In the genomic region with DNA sequence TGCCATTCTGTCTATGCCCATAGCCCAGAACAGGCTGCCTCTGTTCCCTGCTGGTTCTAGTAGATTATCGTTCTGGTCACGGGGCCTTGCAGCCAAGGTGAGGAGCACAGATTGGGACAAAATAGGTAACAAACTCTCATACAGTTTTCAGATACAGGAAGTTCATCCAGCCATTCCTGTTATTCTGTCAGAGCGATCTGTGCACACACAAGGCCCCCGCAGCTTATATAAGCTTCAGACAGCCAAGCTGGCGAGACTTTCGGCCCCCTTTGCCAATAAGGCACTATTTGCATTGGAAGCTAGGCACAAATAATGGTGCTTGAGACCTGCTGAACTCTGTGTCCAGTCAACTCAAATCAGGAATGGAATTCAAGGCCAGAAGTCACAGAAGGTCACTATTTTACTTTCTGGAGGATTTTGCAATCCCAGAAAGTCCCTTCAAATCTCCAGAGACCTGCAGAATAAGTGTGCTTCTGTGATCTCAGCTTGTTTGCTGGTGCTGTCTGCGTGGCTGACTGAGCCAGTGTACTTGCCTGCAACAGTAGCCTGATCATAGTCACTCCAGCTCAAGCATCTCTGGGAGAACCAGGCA, we compare ENCODE assay signal across 1 cellular context.
A peak's percentile ranks its signal among the peaks of the same experiment; 100 is the strongest.
TF ChIP-seq lines count a peak whose summit lies in the region.

No MANE protein-coding gene starts in this region.

TF ChIP-seq in HepG2, 621 proteins besides CTCF, POLR2A, EP300 and RAD21 (continued from another document and continues in another):
- TF ChIP-seq, protein P1, sequence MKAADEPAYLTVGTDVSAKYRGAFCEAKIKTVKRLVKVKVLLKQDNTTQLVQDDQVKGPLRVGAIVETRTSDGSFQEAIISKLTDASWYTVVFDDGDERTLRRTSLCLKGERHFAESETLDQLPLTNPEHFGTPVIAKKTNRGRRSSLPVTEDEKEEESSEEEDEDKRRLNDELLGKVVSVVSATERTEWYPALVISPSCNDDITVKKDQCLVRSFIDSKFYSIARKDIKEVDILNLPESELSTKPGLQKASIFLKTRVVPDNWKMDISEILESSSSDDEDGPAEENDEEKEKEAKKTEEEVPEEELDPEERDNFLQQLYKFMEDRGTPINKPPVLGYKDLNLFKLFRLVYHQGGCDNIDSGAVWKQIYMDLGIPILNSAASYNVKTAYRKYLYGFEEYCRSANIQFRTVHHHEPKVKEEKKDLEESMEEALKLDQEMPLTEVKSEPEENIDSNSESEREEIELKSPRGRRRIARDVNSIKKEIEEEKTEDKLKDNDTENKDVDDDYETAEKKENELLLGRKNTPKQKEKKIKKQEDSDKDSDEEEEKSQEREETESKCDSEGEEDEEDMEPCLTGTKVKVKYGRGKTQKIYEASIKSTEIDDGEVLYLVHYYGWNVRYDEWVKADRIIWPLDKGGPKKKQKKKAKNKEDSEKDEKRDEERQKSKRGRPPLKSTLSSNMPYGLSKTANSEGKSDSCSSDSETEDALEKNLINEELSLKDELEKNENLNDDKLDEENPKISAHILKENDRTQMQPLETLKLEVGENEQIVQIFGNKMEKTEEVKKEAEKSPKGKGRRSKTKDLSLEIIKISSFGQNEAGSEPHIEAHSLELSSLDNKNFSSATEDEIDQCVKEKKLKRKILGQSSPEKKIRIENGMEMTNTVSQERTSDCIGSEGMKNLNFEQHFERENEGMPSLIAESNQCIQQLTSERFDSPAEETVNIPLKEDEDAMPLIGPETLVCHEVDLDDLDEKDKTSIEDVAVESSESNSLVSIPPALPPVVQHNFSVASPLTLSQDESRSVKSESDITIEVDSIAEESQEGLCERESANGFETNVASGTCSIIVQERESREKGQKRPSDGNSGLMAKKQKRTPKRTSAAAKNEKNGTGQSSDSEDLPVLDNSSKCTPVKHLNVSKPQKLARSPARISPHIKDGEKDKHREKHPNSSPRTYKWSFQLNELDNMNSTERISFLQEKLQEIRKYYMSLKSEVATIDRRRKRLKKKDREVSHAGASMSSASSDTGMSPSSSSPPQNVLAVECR (CRISPR knock-in tag; IDR thresholded peaks at IDR 0.05; ENCODE audit: borderline replicate concordance), result peak; percentile 49; the same call in 1 of the 2 replicates
- TF ChIP-seq KMT2B (CRISPR knock-in tag; IDR thresholded peaks at IDR 0.05) (no peak), ARNTL (CRISPR knock-in tag; IDR thresholded peaks at IDR 0.05) (peak; percentile 55; the same call in 1 of the 2 replicates), AHR (CRISPR knock-in tag; IDR thresholded peaks at IDR 0.05) (no peak), ERF (CRISPR knock-in tag; IDR thresholded peaks at IDR 0.05) (peak; percentile 17; the same call in 1 of the 2 replicates), SNAI1 (CRISPR knock-in tag; IDR thresholded peaks at IDR 0.05; ENCODE audit: borderline replicate concordance) (no peak), GTF2F1 (IDR thresholded peaks at IDR 0.05; ENCODE audit: low read length) (peak; percentile 49; the same call in 1 of the 2 replicates), TBX2 (CRISPR knock-in tag; IDR thresholded peaks at IDR 0.05; ENCODE audit: borderline replicate concordance) (peak; percentile 71; the same call in 1 of the 2 replicates), BHLHE40 (IDR thresholded peaks at IDR 0.05; ENCODE audit: low read length) (no peak), SPEN (CRISPR knock-in tag; IDR thresholded peaks at IDR 0.05; ENCODE audit: low read depth) (no peak), ADNP (CRISPR knock-in tag; IDR thresholded peaks at IDR 0.05) (no peak), KAT7 (CRISPR knock-in tag; IDR thresholded peaks at IDR 0.05; ENCODE audit: borderline replicate concordance) (no peak), CREB1 (IDR thresholded peaks at IDR 0.05) (no peak), CREB1 (CRISPR knock-in tag; IDR thresholded peaks at IDR 0.05) (no peak), CENPT (CRISPR knock-in tag; IDR thresholded peaks at IDR 0.05; ENCODE audit: low read depth) (no peak), NFYB (CRISPR knock-in tag; IDR thresholded peaks at IDR 0.05) (no peak), IKZF4 (CRISPR knock-in tag; IDR thresholded peaks at IDR 0.05; ENCODE audit: borderline replicate concordance, low read depth, not compliant biosample characterization) (no peak), ZNF777 (CRISPR knock-in tag; IDR thresholded peaks at IDR 0.05) (no peak), ZFP36L2 (CRISPR knock-in tag; IDR thresholded peaks at IDR 0.05) (no peak), THAP11 (CRISPR knock-in tag; IDR thresholded peaks at IDR 0.05) (no peak), ZNF232 (CRISPR knock-in tag; IDR thresholded peaks at IDR 0.05; ENCODE audit: borderline replicate concordance) (peak; percentile 36; the same call in 1 of the 2 replicates), MXI1 (IDR thresholded peaks at IDR 0.05; ENCODE audit: borderline replicate concordance, low read depth, low read length) (peak; percentile 32; the same call in 1 of the 3 replicates), TP53 (CRISPR knock-in tag; conservative IDR thresholded peaks at IDR 0.05) (no peak), DNMT1 (CRISPR knock-in tag; IDR thresholded peaks at IDR 0.05) (no peak)
- TF ChIP-seq, protein P2, sequence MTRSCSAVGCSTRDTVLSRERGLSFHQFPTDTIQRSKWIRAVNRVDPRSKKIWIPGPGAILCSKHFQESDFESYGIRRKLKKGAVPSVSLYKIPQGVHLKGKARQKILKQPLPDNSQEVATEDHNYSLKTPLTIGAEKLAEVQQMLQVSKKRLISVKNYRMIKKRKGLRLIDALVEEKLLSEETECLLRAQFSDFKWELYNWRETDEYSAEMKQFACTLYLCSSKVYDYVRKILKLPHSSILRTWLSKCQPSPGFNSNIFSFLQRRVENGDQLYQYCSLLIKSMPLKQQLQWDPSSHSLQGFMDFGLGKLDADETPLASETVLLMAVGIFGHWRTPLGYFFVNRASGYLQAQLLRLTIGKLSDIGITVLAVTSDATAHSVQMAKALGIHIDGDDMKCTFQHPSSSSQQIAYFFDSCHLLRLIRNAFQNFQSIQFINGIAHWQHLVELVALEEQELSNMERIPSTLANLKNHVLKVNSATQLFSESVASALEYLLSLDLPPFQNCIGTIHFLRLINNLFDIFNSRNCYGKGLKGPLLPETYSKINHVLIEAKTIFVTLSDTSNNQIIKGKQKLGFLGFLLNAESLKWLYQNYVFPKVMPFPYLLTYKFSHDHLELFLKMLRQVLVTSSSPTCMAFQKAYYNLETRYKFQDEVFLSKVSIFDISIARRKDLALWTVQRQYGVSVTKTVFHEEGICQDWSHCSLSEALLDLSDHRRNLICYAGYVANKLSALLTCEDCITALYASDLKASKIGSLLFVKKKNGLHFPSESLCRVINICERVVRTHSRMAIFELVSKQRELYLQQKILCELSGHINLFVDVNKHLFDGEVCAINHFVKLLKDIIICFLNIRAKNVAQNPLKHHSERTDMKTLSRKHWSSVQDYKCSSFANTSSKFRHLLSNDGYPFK (CRISPR knock-in tag; IDR thresholded peaks at IDR 0.05; ENCODE audit: borderline replicate concordance), result no peak
- TF ChIP-seq, protein P3, sequence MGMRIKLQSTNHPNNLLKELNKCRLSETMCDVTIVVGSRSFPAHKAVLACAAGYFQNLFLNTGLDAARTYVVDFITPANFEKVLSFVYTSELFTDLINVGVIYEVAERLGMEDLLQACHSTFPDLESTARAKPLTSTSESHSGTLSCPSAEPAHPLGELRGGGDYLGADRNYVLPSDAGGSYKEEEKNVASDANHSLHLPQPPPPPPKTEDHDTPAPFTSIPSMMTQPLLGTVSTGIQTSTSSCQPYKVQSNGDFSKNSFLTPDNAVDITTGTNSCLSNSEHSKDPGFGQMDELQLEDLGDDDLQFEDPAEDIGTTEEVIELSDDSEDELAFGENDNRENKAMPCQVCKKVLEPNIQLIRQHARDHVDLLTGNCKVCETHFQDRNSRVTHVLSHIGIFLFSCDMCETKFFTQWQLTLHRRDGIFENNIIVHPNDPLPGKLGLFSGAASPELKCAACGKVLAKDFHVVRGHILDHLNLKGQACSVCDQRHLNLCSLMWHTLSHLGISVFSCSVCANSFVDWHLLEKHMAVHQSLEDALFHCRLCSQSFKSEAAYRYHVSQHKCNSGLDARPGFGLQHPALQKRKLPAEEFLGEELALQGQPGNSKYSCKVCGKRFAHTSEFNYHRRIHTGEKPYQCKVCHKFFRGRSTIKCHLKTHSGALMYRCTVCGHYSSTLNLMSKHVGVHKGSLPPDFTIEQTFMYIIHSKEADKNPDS (CRISPR knock-in tag; IDR thresholded peaks at IDR 0.05), result no peak
- TF ChIP-seq, protein P4, sequence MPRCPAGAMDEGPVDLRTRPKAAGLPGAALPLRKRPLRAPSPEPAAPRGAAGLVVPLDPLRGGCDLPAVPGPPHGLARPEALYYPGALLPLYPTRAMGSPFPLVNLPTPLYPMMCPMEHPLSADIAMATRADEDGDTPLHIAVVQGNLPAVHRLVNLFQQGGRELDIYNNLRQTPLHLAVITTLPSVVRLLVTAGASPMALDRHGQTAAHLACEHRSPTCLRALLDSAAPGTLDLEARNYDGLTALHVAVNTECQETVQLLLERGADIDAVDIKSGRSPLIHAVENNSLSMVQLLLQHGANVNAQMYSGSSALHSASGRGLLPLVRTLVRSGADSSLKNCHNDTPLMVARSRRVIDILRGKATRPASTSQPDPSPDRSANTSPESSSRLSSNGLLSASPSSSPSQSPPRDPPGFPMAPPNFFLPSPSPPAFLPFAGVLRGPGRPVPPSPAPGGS (CRISPR knock-in tag; IDR thresholded peaks at IDR 0.05), result no peak
- TF ChIP-seq, protein P5, sequence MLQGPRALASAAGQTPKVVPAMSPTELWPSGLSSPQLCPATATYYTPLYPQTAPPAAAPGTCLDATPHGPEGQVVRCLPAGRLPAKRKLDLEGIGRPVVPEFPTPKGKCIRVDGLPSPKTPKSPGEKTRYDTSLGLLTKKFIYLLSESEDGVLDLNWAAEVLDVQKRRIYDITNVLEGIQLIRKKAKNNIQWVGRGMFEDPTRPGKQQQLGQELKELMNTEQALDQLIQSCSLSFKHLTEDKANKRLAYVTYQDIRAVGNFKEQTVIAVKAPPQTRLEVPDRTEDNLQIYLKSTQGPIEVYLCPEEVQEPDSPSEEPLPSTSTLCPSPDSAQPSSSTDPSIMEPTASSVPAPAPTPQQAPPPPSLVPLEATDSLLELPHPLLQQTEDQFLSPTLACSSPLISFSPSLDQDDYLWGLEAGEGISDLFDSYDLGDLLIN (CRISPR knock-in tag; IDR thresholded peaks at IDR 0.05; ENCODE audit: borderline replicate concordance), result no peak
- TF ChIP-seq, protein P6, sequence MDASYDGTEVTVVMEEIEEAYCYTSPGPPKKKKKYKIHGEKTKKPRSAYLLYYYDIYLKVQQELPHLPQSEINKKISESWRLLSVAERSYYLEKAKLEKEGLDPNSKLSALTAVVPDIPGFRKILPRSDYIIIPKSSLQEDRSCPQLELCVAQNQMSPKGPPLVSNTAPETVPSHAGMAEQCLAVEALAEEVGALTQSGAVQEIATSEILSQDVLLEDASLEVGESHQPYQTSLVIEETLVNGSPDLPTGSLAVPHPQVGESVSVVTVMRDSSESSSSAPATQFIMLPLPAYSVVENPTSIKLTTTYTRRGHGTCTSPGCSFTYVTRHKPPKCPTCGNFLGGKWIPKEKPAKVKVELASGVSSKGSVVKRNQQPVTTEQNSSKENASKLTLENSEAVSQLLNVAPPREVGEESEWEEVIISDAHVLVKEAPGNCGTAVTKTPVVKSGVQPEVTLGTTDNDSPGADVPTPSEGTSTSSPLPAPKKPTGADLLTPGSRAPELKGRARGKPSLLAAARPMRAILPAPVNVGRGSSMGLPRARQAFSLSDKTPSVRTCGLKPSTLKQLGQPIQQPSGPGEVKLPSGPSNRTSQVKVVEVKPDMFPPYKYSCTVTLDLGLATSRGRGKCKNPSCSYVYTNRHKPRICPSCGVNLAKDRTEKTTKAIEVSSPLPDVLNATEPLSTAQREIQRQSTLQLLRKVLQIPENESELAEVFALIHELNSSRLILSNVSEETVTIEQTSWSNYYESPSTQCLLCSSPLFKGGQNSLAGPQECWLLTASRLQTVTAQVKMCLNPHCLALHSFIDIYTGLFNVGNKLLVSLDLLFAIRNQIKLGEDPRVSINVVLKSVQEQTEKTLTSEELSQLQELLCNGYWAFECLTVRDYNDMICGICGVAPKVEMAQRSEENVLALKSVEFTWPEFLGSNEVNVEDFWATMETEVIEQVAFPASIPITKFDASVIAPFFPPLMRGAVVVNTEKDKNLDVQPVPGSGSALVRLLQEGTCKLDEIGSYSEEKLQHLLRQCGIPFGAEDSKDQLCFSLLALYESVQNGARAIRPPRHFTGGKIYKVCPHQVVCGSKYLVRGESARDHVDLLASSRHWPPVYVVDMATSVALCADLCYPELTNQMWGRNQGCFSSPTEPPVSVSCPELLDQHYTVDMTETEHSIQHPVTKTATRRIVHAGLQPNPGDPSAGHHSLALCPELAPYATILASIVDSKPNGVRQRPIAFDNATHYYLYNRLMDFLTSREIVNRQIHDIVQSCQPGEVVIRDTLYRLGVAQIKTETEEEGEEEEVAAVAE (CRISPR knock-in tag; IDR thresholded peaks at IDR 0.05; ENCODE audit: borderline replicate concordance), result 0 out of 2 replicates have a peak, but pooled peaks have one; percentile 27
- TF ChIP-seq, protein P7, sequence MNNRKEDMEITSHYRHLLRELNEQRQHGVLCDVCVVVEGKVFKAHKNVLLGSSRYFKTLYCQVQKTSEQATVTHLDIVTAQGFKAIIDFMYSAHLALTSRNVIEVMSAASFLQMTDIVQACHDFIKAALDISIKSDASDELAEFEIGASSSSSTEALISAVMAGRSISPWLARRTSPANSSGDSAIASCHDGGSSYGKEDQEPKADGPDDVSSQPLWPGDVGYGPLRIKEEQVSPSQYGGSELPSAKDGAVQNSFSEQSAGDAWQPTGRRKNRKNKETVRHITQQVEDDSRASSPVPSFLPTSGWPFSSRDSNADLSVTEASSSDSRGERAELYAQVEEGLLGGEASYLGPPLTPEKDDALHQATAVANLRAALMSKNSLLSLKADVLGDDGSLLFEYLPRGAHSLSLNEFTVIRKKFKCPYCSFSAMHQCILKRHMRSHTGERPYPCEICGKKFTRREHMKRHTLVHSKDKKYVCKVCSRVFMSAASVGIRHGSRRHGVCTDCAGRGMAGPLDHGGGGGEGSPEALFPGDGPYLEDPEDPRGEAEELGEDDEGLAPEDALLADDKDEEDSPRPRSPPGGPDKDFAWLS (CRISPR knock-in tag; IDR thresholded peaks at IDR 0.05; ENCODE audit: borderline replicate concordance), result no peak
- TF ChIP-seq, protein P8, sequence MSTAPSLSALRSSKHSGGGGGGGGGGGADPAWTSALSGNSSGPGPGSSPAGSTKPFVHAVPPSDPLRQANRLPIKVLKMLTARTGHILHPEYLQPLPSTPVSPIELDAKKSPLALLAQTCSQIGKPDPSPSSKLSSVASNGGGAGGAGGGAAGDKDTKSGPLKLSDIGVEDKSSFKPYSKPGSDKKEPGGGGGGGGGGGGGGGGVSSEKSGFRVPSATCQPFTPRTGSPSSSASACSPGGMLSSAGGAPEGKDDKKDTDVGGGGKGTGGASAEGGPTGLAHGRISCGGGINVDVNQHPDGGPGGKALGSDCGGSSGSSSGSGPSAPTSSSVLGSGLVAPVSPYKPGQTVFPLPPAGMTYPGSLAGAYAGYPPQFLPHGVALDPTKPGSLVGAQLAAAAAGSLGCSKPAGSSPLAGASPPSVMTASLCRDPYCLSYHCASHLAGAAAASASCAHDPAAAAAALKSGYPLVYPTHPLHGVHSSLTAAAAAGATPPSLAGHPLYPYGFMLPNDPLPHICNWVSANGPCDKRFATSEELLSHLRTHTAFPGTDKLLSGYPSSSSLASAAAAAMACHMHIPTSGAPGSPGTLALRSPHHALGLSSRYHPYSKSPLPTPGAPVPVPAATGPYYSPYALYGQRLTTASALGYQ (CRISPR knock-in tag; IDR thresholded peaks at IDR 0.05), result peak; percentile 50; the same call in 1 of the 2 replicates
- TF ChIP-seq, protein P9, sequence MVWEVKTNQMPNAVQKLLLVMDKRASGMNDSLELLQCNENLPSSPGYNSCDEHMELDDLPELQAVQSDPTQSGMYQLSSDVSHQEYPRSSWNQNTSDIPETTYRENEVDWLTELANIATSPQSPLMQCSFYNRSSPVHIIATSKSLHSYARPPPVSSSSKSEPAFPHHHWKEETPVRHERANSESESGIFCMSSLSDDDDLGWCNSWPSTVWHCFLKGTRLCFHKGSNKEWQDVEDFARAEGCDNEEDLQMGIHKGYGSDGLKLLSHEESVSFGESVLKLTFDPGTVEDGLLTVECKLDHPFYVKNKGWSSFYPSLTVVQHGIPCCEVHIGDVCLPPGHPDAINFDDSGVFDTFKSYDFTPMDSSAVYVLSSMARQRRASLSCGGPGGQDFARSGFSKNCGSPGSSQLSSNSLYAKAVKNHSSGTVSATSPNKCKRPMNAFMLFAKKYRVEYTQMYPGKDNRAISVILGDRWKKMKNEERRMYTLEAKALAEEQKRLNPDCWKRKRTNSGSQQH (CRISPR knock-in tag; IDR thresholded peaks at IDR 0.05; ENCODE audit: low read depth), result no peak
